In the genomic region with DNA sequence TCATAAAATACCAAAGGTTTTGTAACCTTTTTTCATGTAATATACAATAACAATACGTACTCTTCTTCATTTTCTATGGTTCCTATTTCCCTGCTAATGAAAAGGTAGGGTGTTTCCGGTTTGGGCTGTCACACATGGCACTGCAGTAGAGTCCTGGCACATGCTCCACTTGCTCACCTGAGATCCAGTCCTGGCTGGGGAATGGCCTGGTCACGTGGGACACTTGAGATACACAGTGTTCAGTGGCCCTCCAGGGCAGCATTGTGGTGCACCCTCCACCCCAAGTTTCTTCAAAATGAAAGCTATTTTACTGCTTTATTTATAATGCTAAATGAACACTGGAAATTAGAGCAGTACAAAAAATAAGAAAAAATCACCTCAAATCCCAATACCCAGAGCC, we compare ENCODE assay signal across 3 cellular contexts.
TF ChIP-seq lines count a peak whose summit lies in the region.

No MANE protein-coding gene starts in this region.

TF ChIP-seq in SK-N-SH, 30 proteins besides CTCF, POLR2A, EP300 and RAD21:
- TF ChIP-seq, protein P1, sequence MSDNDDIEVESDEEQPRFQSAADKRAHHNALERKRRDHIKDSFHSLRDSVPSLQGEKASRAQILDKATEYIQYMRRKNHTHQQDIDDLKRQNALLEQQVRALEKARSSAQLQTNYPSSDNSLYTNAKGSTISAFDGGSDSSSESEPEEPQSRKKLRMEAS (IDR thresholded peaks at IDR 0.05; ENCODE audit: low read depth) = no peak
- TF ChIP-seq TAF1 (IDR thresholded peaks at IDR 0.05; ENCODE audit: borderline replicate concordance, low read depth, low read length) = no peak
- TF ChIP-seq TCF12 (IDR thresholded peaks at IDR 0.05) = no peak
- no peak for TF ChIP-seq SIN3A (IDR thresholded peaks at IDR 0.05; ENCODE audit: borderline replicate concordance, low read depth, low read length)
- TF ChIP-seq, protein P2, sequence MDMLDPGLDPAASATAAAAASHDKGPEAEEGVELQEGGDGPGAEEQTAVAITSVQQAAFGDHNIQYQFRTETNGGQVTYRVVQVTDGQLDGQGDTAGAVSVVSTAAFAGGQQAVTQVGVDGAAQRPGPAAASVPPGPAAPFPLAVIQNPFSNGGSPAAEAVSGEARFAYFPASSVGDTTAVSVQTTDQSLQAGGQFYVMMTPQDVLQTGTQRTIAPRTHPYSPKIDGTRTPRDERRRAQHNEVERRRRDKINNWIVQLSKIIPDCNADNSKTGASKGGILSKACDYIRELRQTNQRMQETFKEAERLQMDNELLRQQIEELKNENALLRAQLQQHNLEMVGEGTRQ (IDR thresholded peaks at IDR 0.05; ENCODE audit: borderline replicate concordance, low read depth, low read length) = no peak
- no peak for TF ChIP-seq GATA2 (CRISPR knock-in tag; IDR thresholded peaks at IDR 0.05)
- no peak for TF ChIP-seq NFIC (IDR thresholded peaks at IDR 0.05; ENCODE audit: borderline replicate concordance)
- no peak for TF ChIP-seq EZH2phosphoT487 (IDR thresholded peaks at IDR 0.05; ENCODE audit: borderline replicate concordance, low read depth)
- TF ChIP-seq YY1 (IDR thresholded peaks at IDR 0.05; ENCODE audit: low read depth) = no peak
- TF ChIP-seq JUND (IDR thresholded peaks at IDR 0.05) = no peak
- TF ChIP-seq POLR2AphosphoS5 (IDR thresholded peaks at IDR 0.05; ENCODE audit: low read depth, low read length) = no peak
- TF ChIP-seq MEF2A (IDR thresholded peaks at IDR 0.05; ENCODE audit: borderline replicate concordance, low read depth) = no peak
- no peak for TF ChIP-seq CHD2 (IDR thresholded peaks at IDR 0.05; ENCODE audit: low read length, partially characterized antibody)
- TF ChIP-seq ELF1 (IDR thresholded peaks at IDR 0.05) = no peak
- TF ChIP-seq, protein P3, sequence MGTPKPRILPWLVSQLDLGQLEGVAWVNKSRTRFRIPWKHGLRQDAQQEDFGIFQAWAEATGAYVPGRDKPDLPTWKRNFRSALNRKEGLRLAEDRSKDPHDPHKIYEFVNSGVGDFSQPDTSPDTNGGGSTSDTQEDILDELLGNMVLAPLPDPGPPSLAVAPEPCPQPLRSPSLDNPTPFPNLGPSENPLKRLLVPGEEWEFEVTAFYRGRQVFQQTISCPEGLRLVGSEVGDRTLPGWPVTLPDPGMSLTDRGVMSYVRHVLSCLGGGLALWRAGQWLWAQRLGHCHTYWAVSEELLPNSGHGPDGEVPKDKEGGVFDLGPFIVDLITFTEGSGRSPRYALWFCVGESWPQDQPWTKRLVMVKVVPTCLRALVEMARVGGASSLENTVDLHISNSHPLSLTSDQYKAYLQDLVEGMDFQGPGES (IDR thresholded peaks at IDR 0.05; ENCODE audit: low read depth, low read length) = no peak

TF ChIP-seq in SK-N-SH treated with all-trans-retinoic acid at 6 μM for 48 hours, 23 proteins besides CTCF, POLR2A, EP300 and RAD21:
- no peak for TF ChIP-seq CSDC2 (CRISPR knock-in tag; IDR thresholded peaks at IDR 0.05)
- no peak for TF ChIP-seq ZNF565 (CRISPR knock-in tag; conservative IDR thresholded peaks at IDR 0.05; ENCODE audit: low read depth)
- no peak for TF ChIP-seq SNAI2 (CRISPR knock-in tag; IDR thresholded peaks at IDR 0.05)
- TF ChIP-seq TCF4 (CRISPR knock-in tag; IDR thresholded peaks at IDR 0.05; ENCODE audit: borderline replicate concordance) = no peak
- TF ChIP-seq ESRRG (CRISPR knock-in tag; IDR thresholded peaks at IDR 0.05) = no peak
- no peak for TF ChIP-seq PPARA (CRISPR knock-in tag; IDR thresholded peaks at IDR 0.05; ENCODE audit: borderline replicate concordance)
- TF ChIP-seq BACH2 (CRISPR knock-in tag; IDR thresholded peaks at IDR 0.05; ENCODE audit: borderline replicate concordance) = no peak
- TF ChIP-seq ZNF70 (CRISPR knock-in tag; IDR thresholded peaks at IDR 0.05) = no peak
- no peak for TF ChIP-seq ZC3H10 (CRISPR knock-in tag; IDR thresholded peaks at IDR 0.05)
- TF ChIP-seq, protein P4, sequence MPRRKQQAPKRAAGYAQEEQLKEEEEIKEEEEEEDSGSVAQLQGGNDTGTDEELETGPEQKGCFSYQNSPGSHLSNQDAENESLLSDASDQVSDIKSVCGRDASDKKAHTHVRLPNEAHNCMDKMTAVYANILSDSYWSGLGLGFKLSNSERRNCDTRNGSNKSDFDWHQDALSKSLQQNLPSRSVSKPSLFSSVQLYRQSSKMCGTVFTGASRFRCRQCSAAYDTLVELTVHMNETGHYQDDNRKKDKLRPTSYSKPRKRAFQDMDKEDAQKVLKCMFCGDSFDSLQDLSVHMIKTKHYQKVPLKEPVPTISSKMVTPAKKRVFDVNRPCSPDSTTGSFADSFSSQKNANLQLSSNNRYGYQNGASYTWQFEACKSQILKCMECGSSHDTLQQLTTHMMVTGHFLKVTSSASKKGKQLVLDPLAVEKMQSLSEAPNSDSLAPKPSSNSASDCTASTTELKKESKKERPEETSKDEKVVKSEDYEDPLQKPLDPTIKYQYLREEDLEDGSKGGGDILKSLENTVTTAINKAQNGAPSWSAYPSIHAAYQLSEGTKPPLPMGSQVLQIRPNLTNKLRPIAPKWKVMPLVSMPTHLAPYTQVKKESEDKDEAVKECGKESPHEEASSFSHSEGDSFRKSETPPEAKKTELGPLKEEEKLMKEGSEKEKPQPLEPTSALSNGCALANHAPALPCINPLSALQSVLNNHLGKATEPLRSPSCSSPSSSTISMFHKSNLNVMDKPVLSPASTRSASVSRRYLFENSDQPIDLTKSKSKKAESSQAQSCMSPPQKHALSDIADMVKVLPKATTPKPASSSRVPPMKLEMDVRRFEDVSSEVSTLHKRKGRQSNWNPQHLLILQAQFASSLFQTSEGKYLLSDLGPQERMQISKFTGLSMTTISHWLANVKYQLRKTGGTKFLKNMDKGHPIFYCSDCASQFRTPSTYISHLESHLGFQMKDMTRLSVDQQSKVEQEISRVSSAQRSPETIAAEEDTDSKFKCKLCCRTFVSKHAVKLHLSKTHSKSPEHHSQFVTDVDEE (CRISPR knock-in tag; IDR thresholded peaks at IDR 0.05) = no peak
- TF ChIP-seq RARB (CRISPR knock-in tag; IDR thresholded peaks at IDR 0.05) = no peak
- TF ChIP-seq ISL1 (CRISPR knock-in tag; IDR thresholded peaks at IDR 0.05) = no peak
- TF ChIP-seq ZFP30 (CRISPR knock-in tag; IDR thresholded peaks at IDR 0.05) = no peak
- no peak for TF ChIP-seq ARNTL (CRISPR knock-in tag; IDR thresholded peaks at IDR 0.05; ENCODE audit: borderline replicate concordance, low read depth)
- no peak for TF ChIP-seq ZNF8 (CRISPR knock-in tag; IDR thresholded peaks at IDR 0.05)
- TF ChIP-seq, protein P5, sequence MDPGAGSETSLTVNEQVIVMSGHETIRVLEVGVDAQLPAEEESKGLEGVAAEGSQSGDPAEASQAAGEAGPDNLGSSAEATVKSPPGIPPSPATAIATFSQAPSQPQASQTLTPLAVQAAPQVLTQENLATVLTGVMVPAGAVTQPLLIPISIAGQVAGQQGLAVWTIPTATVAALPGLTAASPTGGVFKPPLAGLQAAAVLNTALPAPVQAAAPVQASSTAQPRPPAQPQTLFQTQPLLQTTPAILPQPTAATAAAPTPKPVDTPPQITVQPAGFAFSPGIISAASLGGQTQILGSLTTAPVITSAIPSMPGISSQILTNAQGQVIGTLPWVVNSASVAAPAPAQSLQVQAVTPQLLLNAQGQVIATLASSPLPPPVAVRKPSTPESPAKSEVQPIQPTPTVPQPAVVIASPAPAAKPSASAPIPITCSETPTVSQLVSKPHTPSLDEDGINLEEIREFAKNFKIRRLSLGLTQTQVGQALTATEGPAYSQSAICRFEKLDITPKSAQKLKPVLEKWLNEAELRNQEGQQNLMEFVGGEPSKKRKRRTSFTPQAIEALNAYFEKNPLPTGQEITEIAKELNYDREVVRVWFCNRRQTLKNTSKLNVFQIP (CRISPR knock-in tag; IDR thresholded peaks at IDR 0.05; ENCODE audit: borderline replicate concordance, low read depth) = no peak
- TF ChIP-seq, protein P6, sequence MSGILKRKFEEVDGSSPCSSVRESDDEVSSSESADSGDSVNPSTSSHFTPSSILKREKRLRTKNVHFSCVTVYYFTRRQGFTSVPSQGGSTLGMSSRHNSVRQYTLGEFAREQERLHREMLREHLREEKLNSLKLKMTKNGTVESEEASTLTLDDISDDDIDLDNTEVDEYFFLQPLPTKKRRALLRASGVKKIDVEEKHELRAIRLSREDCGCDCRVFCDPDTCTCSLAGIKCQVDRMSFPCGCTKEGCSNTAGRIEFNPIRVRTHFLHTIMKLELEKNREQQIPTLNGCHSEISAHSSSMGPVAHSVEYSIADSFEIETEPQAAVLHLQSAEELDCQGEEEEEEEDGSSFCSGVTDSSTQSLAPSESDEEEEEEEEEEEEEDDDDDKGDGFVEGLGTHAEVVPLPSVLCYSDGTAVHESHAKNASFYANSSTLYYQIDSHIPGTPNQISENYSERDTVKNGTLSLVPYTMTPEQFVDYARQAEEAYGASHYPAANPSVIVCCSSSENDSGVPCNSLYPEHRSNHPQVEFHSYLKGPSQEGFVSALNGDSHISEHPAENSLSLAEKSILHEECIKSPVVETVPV (CRISPR knock-in tag; IDR thresholded peaks at IDR 0.05) = no peak
TF ChIP-seq in SK-N-SH treated with all-trans-retinoic acid at 6 μM for 48 hours: peak in this region for 0.

TF ChIP-seq in K562, 482 proteins besides CTCF, POLR2A, EP300 and RAD21:
- TF ChIP-seq, protein P7, sequence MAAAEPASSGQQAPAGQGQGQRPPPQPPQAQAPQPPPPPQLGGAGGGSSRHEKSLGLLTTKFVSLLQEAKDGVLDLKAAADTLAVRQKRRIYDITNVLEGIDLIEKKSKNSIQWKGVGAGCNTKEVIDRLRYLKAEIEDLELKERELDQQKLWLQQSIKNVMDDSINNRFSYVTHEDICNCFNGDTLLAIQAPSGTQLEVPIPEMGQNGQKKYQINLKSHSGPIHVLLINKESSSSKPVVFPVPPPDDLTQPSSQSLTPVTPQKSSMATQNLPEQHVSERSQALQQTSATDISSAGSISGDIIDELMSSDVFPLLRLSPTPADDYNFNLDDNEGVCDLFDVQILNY (CRISPR knock-in tag; IDR thresholded peaks at IDR 0.05) = 0 out of 2 replicates have a peak, but pooled peaks have one; percentile 29
- TF ChIP-seq, protein P8, sequence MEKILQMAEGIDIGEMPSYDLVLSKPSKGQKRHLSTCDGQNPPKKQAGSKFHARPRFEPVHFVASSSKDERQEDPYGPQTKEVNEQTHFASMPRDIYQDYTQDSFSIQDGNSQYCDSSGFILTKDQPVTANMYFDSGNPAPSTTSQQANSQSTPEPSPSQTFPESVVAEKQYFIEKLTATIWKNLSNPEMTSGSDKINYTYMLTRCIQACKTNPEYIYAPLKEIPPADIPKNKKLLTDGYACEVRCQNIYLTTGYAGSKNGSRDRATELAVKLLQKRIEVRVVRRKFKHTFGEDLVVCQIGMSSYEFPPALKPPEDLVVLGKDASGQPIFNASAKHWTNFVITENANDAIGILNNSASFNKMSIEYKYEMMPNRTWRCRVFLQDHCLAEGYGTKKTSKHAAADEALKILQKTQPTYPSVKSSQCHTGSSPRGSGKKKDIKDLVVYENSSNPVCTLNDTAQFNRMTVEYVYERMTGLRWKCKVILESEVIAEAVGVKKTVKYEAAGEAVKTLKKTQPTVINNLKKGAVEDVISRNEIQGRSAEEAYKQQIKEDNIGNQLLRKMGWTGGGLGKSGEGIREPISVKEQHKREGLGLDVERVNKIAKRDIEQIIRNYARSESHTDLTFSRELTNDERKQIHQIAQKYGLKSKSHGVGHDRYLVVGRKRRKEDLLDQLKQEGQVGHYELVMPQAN (IDR thresholded peaks at IDR 0.05; ENCODE audit: borderline replicate concordance) = no peak
